ENCODE assay signal across 9 cellular contexts in genomic region chr9:106868565-106868964, GRCh38. TPM values are rescaled to one million over a fixed set of nuclear protein-coding genes. Genes with fewer than 3 reads are reported as not detected.
A peak's percentile ranks its signal among the peaks of the same experiment; 100 is the strongest.
DNase-seq lines count a peak whose midpoint lies in the region; ATAC-seq and TF ChIP-seq lines count a peak whose summit lies in the region.
"Had no signal": no experiment of that assay in that cellular context is flagged by ENCODE, and none has a peak within 500 bp of the region (broad histone marks: within the 10 kb centered on the region; RNA-seq: fewer than 3 reads in every experiment).

No MANE protein-coding gene starts in this region.

- CTCF ChIA-PET in CD4-positive, alpha-beta memory T cell (lab: Charles Lee; ENCODE audit: partially characterized antibody), result no interaction called here

- H3K4me1 ChIP-seq in GM23248 (ENCODE audit: insufficient read depth), result peaks cover 13% of the 10 kb centered on the region
- no peaks in the 10 kb centered on the region for H3K4me1 ChIP-seq in CD4-positive, alpha-beta memory T cell (ENCODE audit: insufficient read depth, low read length)

- no peak for TF ChIP-seq CTCF in cardiac fibroblast (IDR thresholded peaks at IDR 0.05; ENCODE audit: low read depth, low read length)

- H3F3A ChIP-seq in GM23248 (ENCODE audit: insufficient read depth), result peaks cover 28% of the 10 kb centered on the region

- H3K36me3 ChIP-seq in GM23248 (ENCODE audit: low read depth), result no peaks in the 10 kb centered on the region
- H3K36me3 ChIP-seq in CD4-positive, alpha-beta memory T cell (ENCODE audit: insufficient read depth, low read length), result no peaks in the 10 kb centered on the region

- H3K9ac ChIP-seq in GM23248, result no peak overlapping the region

- H3K9me3 Mint-ChIP-seq in CD4-positive, alpha-beta memory T cell, result peaks cover 0 to 18% (median 9%) of the 10 kb centered on the region in 8 donors

- in situ Hi-C loops in GM23248 (cut with MboI), result no loop called here

- no peaks in the 10 kb centered on the region for H3K36me3 Mint-ChIP-seq in CD4-positive, alpha-beta memory T cell

- H3K9me2 ChIP-seq in GM23248 (ENCODE audit: insufficient read depth), result no peaks in the 10 kb centered on the region

- H4K20me1 ChIP-seq in GM23248 (ENCODE audit: insufficient read depth), result no peaks in the 10 kb centered on the region

- H3K27me3 Mint-ChIP-seq in CD4-positive, alpha-beta memory T cell, result peaks cover 10 to 12% of the 10 kb centered on the region in 2 donors

- peak overlapping the region; percentile 30; the same call in 1 of the 2 replicates for H3K27ac ChIP-seq in GM23248
- no peak overlapping the region for H3K27ac ChIP-seq in CD4-positive, alpha-beta memory T cell (ENCODE audit: low read depth, low read length)

- H3K4me3 ChIP-seq in GM23248, result no peak overlapping the region
- H3K4me3 ChIP-seq in cardiac fibroblast (replicated peaks in 1 of 2; ENCODE audit: low read depth in 2 of 2, low read length in 2 of 2), result no peak overlapping the region
- H3K4me3 ChIP-seq in CD4-positive, alpha-beta memory T cell (ENCODE audit: low read length in 2 of 2), result no peak overlapping the region

- H3K9me3 ChIP-seq in GM23248 (ENCODE audit: low read depth), result no peaks in the 10 kb centered on the region
- no peaks in the 10 kb centered on the region for H3K9me3 ChIP-seq in CD4-positive, alpha-beta memory T cell (ENCODE audit: control insufficient read depth in 1 of 2, low read length in 2 of 2)

- peaks cover 0 to 10% (median under 1%) of the 10 kb centered on the region in 4 donors for H3K4me1 Mint-ChIP-seq in CD4-positive, alpha-beta memory T cell

- DNase-seq in GM23248 (peak; percentile 32), cardiac fibroblast (ENCODE audit: low read depth in 2 of 2) (peak; percentile 47 to 66), iris pigment epithelial cell (ENCODE audit: low read depth) (peak; percentile 27), sciatic nerve (ENCODE audit: low spot score) (no peak), NCI-H1694 (lab: John Stamatoyannopoulos, UW) (no peak)
- DNase-seq in CD4-positive, alpha-beta memory T cell, result no peak
- DNase-seq: T-helper 9 cell had no signal

- no peak overlapping the region for H3K4me3 Mint-ChIP-seq in CD4-positive, alpha-beta memory T cell

- ATAC-seq in sciatic nerve (peak; percentile 85), HG03342 (IDR thresholded peaks at IDR 0.05; ENCODE audit: unreplicated experiment) (no peak), GM21447 (IDR thresholded peaks at IDR 0.05; ENCODE audit: unreplicated experiment) (no peak)

- no peaks in the 10 kb centered on the region for H3K27me3 ChIP-seq in GM23248 (replicated peaks; ENCODE audit: insufficient read depth)
- peaks cover 6% of the 10 kb centered on the region for H3K27me3 ChIP-seq in CD4-positive, alpha-beta memory T cell (ENCODE audit: insufficient read depth, low read length)

- H2AFZ ChIP-seq in GM23248, result peak overlapping the region; percentile 43; the same call in 1 of the 2 replicates

- H3K27ac Mint-ChIP-seq in CD4-positive, alpha-beta memory T cell, result no peak overlapping the region

- intact Hi-C loops in sciatic nerve (cut with DNase I), result loop anchor here (10.0 kb wide), 1 partner anchor 56 kb away; no protein-coding TSS in a partner anchor
- intact Hi-C loops in CD4-positive, alpha-beta memory T cell (cut with micrococcal nuclease), result no loop called here

- H3K4me2 ChIP-seq in GM23248 (ENCODE audit: unreplicated experiment), result peak overlapping the region; percentile 18

- 79 to 88% methylated on average over 5 of the region's 5 CpGs for WGBS in GM23248 (ENCODE audit: low coverage in 1 of 2, low lambda C conversion rate in 2 of 2, missing lambda C conversion rate in 2 of 2), 2 experiments

- H3K79me2 ChIP-seq in GM23248 (ENCODE audit: insufficient read depth), result no peaks in the 10 kb centered on the region

- POLR2A ChIA-PET in CD4-positive, alpha-beta memory T cell (lab: Charles Lee; ENCODE audit: partially characterized antibody), result no interaction called here

RNA-seq across cellular contexts. Expression of gene ZNF462, which starts 5.6 kb away (rescaled TPM):
- 2.5 and 5.0 TPM in 2 replicates for total RNA-seq in GM23248 (2014; rRNA removed; shearing (Covaris generic))
- polyA plus RNA-seq in GM23248 (2016; fragmentation: Nextera tagmentation; extraction: Ambion mirVana), result 1.1 and 1.5 TPM in 2 replicates
- 51.1 TPM for total RNA-seq in sciatic nerve
- 1 to 10 TPM; 1.0 to 2.8 TPM for total RNA-seq in CD4-positive, alpha-beta memory T cell
- 1 to 10 TPM in 1 of 2 donors, not detected in 1; 1.8 TPM for polyA plus RNA-seq in CD4-positive, alpha-beta memory T cell

Comparison
In these comparisons a context has a peak if more than half of its experiments do, and no peak if none do; other contexts are left out.
1. DNase-seq: peak in GM23248 (single experiment), cardiac fibroblast (2 of 2) and iris pigment epithelial cell (single experiment); none in sciatic nerve (single experiment), NCI-H1694 (single experiment) and CD4-positive, alpha-beta memory T cell (0 of 5).